Comparison of ENCODE assay signal across 12 cellular contexts in genomic region chr2:168932174-168932573, GRCh38. TPM values are rescaled to one million over a fixed set of nuclear protein-coding genes. Genes with fewer than 3 reads are reported as not detected.
"Had no signal": no experiment of that assay in that cellular context is flagged by ENCODE, and none has a peak within 500 bp of the region (broad histone marks: within the 10 kb centered on the region; RNA-seq: fewer than 3 reads in every experiment).

No MANE protein-coding gene starts in this region.

RNA-seq across cellular contexts. Expression of gene G6PC2, which starts 31.1 kb away (rescaled TPM):
- total RNA-seq: OCI-LY7, PC-3, PC-9, Peyer's patch, Right ventricle myocardium inferior, Right ventricle myocardium superior, RPMI7951, SJCRH30, SJSA1, SK-MEL-5, T-cell had no signal
- polyA plus RNA-seq: SK-N-SH had no signal
